Comparison of ENCODE assay signal across 10 cellular contexts in the genomic region with DNA sequence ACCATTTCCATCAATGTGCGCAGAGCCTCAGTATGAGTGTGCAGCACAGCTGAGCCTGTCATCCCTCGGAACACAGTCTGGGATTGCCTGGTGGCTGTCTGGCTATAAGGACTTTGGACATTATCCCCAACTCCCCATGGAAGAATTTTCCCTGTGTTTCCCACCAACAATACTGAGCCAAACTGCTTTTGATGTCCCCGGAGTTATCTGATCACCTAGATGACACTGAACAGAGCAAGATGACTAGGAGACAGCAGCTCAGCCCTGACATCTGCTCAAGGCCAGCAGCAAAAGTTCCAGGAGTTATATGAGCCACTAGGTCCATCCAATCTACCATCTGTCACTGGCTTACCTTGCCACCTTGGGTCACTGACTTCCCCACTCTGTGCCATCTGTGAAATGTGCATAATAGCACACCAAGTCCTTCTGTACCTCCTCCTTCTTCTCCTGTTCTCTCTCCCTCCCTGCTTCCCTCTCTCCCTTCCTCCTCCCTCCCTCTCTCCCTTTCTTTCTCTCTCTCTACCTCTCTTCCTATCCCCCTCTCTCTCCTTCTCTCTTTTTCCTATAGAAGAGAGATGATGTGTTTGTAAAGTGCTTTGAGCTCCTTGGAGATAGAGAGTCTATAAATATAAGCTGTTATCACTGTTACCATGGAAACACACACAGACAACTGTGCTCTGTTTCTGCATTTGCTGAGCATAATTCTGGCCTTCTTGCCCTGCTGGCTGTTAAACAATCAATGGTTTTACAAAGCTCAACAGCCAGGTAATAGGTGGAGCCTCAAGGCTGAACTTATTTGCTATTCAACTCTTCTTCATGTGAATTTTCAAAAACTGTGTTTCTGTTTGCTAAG. TPM values are rescaled to one million over a fixed set of nuclear protein-coding genes. Genes with fewer than 3 reads are reported as not detected.
DNase-seq lines count a peak whose midpoint lies in the region; ATAC-seq and TF ChIP-seq lines count a peak whose summit lies in the region.
"Had no signal": no experiment of that assay in that cellular context is flagged by ENCODE, and none has a peak within 500 bp of the region (broad histone marks: within the 10 kb centered on the region; RNA-seq: fewer than 3 reads in every experiment).

No MANE protein-coding gene starts in this region.

- H3K36me3 Mint-ChIP-seq in chondrocyte (ENCODE audit: low read depth), result no peaks in the 10 kb centered on the region

- ATAC-seq in GM21390 (IDR thresholded peaks at IDR 0.05; ENCODE audit: unreplicated experiment) (no peak), HG03095 (IDR thresholded peaks at IDR 0.05; ENCODE audit: unreplicated experiment) (no peak)

- DNase-seq in G401 (ENCODE audit: low spot score) (peak; percentile 95), NCI-H2227 treated with DMSO at 0.1 percent for 48 hours (lab: John Stamatoyannopoulos, UW) (peak; percentile 37), chondrocyte (ENCODE audit: low spot score) (no peak), midbrain (lab: John Stamatoyannopoulos, UW) (peak; percentile 55), dermis blood vessel endothelial cell (no peak)
- no peak for DNase-seq in activated CD8-positive, alpha-beta memory T cell treated with anti-CD3 and anti-CD28 coated beads, Interleukin-2, amount 50 U/mL, for 4 hours
- DNase-seq: right lobe of liver had no signal

- in situ Hi-C loops in G401 (cut with HindIII; ENCODE audit: low sequenced_read_pairs), result no loop called here

- no peaks in the 10 kb centered on the region for H3K27me3 Mint-ChIP-seq in chondrocyte (ENCODE audit: low read depth)
- H3K27me3 Mint-ChIP-seq: stimulated activated naive CD8-positive, alpha-beta T cell treated with anti-CD3 and anti-CD28 coated beads, Interleukin-15, Interleukin-2, amounts not matched to agents 100 ng/mL and 50 ng/mL, for 24 hours had no signal

- H3K9me3 Mint-ChIP-seq in chondrocyte (ENCODE audit: low read depth), result no peaks in the 10 kb centered on the region
- H3K9me3 Mint-ChIP-seq: stimulated activated naive CD8-positive, alpha-beta T cell treated with anti-CD3 and anti-CD28 coated beads, Interleukin-15, Interleukin-2, amounts not matched to agents 100 ng/mL and 50 ng/mL, for 24 hours had no signal

- H3K4me1 Mint-ChIP-seq in chondrocyte (ENCODE audit: low read depth), result peaks cover 16% of the 10 kb centered on the region

- H3K4me3 Mint-ChIP-seq in chondrocyte (ENCODE audit: unreplicated experiment), result no peak overlapping the region
- H3K4me3 Mint-ChIP-seq: stimulated activated naive CD8-positive, alpha-beta T cell treated with anti-CD3 and anti-CD28 coated beads, Interleukin-15, Interleukin-2, amounts not matched to agents 100 ng/mL and 50 ng/mL, for 24 hours had no signal

- peak overlapping the region; percentile 64 for H3K27ac Mint-ChIP-seq in chondrocyte (ENCODE audit: unreplicated experiment)
- H3K27ac Mint-ChIP-seq: stimulated activated naive CD8-positive, alpha-beta T cell treated with anti-CD3 and anti-CD28 coated beads, Interleukin-15, Interleukin-2, amounts not matched to agents 100 ng/mL and 50 ng/mL, for 24 hours had no signal

- no peak for TF ChIP-seq CTCF in chondrocyte (IDR thresholded peaks at IDR 0.05)

RNA-seq across cellular contexts. Expression of gene ATP1B1, which starts 19.7 kb away (rescaled TPM):
- 15.0 and 17.5 TPM in 2 replicates for total RNA-seq in G401 (2014; rRNA removed; shearing (Covaris generic))
- total RNA-seq in chondrocyte (104 to 225 TPM (median 105 TPM) in 3 replicates), dermis blood vessel endothelial cell (6.3 and 8.5 TPM in 2 replicates)

Comparison
In these comparisons a context has a peak if more than half of its experiments do, and no peak if none do; other contexts are left out.
1. DNase-seq: peak in G401 (single experiment), NCI-H2227 treated with DMSO at 0.1 percent for 48 hours (single experiment) and midbrain (single experiment); none in chondrocyte (single experiment), dermis blood vessel endothelial cell (single experiment) and activated CD8-positive, alpha-beta memory T cell treated with anti-CD3 and anti-CD28 coated beads, Interleukin-2, amount 50 U/mL, for 4 hours (single experiment).